In the genomic region with DNA sequence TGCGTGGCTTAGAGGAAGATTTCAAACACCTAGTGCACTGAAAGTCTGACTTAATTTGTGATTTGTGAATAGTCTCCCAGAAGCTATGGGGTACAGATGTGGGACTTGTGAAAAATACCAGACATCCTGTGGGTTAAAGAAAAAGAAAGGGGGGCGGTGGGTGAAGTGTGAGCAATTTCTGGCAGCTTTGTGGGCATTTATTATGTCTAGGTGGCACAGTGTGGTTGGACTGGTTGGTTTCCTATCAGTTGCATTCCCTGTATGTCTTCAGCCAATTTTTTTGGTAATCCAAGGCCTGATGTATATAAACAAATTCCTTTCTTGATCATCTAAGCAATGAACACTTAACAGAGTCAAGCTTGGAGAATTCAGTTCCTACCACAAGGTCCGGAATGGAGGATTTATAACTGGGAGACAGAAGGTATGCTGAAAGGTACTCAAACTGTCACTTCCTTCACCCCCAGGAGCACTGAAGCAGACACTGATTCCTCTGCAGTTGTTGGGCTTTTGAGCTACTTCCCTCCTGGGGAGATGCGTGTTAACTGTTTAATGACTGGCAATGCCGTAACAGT, we compare ENCODE assay signal across 17 cellular contexts.
DNase-seq lines count a peak whose midpoint lies in the region; ATAC-seq and TF ChIP-seq lines count a peak whose summit lies in the region.
"Had no signal": no experiment of that assay in that cellular context is flagged by ENCODE, and none has a peak within 500 bp of the region (broad histone marks: within the 10 kb centered on the region; RNA-seq: fewer than 3 reads in every experiment).

No MANE protein-coding gene starts in this region.

- ATAC-seq in GM18868 (IDR thresholded peaks at IDR 0.05; ENCODE audit: unreplicated experiment) (peak; percentile 58), HG02642 (IDR thresholded peaks at IDR 0.05; ENCODE audit: poor library complexity, unreplicated experiment) (no peak), lower lobe of right lung (no peak), left cardiac atrium (no peak)
- peak; percentile 64 for ATAC-seq in effector memory CD8-positive, alpha-beta T cell (replicated peaks)
- ATAC-seq in activated CD8-positive, alpha-beta memory T cell treated with anti-CD3 and anti-CD28 coated beads, Interleukin-2, amount 10 ng/mL, durations not matched to agents 7 days and 5 days = no peak
- ATAC-seq: T-cell had no signal

- WGBS in HUES64 = 25% methylated on average over 5 of the region's 5 CpGs

- H3K27me3 ChIP-seq in HUES64 (ENCODE audit: insufficient read depth, low read length) (no peaks in the 10 kb centered on the region), neural progenitor cell (no peaks in the 10 kb centered on the region), lower lobe of right lung (ENCODE audit: low read depth) (no peaks in the 10 kb centered on the region)
- H3K27me3 ChIP-seq: hepatocyte had no signal

- H3K9me3 ChIP-seq in HUES64 (ENCODE audit: insufficient read depth, low read depth, low read length) (no peaks in the 10 kb centered on the region), neural progenitor cell (ENCODE audit: low read depth) (no peaks in the 10 kb centered on the region), lower lobe of right lung (no peaks in the 10 kb centered on the region)

- H3K4me1 ChIP-seq in HUES64 (ENCODE audit: insufficient read depth, low read length) (peaks cover 49% of the 10 kb centered on the region), neural progenitor cell (peaks cover 35% of the 10 kb centered on the region), lower lobe of right lung (no peaks in the 10 kb centered on the region)

- H3K4me3 Mint-ChIP-seq in effector memory CD8-positive, alpha-beta T cell = no peak overlapping the region
- H3K4me3 Mint-ChIP-seq in neural progenitor cell = peak overlapping the region; percentile 61
- H3K4me3 Mint-ChIP-seq in activated CD8-positive, alpha-beta memory T cell treated with anti-CD3 and anti-CD28 coated beads, Interleukin-2, amount 10 ng/mL, durations not matched to agents 7 days and 5 days = no peak overlapping the region
- H3K4me3 Mint-ChIP-seq: CD4-positive, CD25-positive, alpha-beta regulatory T cell; T-cell had no signal

- no peak overlapping the region for H2AFZ ChIP-seq in neural progenitor cell (replicated peaks)
- H2AFZ ChIP-seq: hepatocyte had no signal

- H3K27ac ChIP-seq in HUES64 (ENCODE audit: low read depth, low read length) (no peak overlapping the region), neural progenitor cell (no peak overlapping the region), lower lobe of right lung (no peak overlapping the region)
- H3K27ac ChIP-seq: epithelial cell of prostate, hepatocyte had no signal

- intact Hi-C loops in lower lobe of right lung (cut with DNase I) = no loop called here
- intact Hi-C loops in left cardiac atrium (cut with DNase I) = no loop called here

- H3K27me3 Mint-ChIP-seq in effector memory CD8-positive, alpha-beta T cell = no peaks in the 10 kb centered on the region
- no peaks in the 10 kb centered on the region for H3K27me3 Mint-ChIP-seq in neural progenitor cell (ENCODE audit: insufficient read depth, low read depth)
- H3K27me3 Mint-ChIP-seq in activated CD8-positive, alpha-beta memory T cell treated with anti-CD3 and anti-CD28 coated beads, Interleukin-2, amount 10 ng/mL, durations not matched to agents 7 days and 5 days = no peaks in the 10 kb centered on the region
- H3K27me3 Mint-ChIP-seq: CD4-positive, CD25-positive, alpha-beta regulatory T cell; T-cell had no signal

- no peak for DNase-seq in effector memory CD8-positive, alpha-beta T cell
- peak; percentile 80 for DNase-seq in neural progenitor cell (ENCODE audit: low spot score)
- DNase-seq in lower lobe of right lung = no peak
- no peak for DNase-seq in left cardiac atrium
- DNase-seq in activated CD8-positive, alpha-beta memory T cell treated with anti-CD3 and anti-CD28 coated beads, Interleukin-2, amount 10 ng/mL, durations not matched to agents 7 days and 5 days = no peak
- DNase-seq: activated CD4-positive, alpha-beta T cell treated with anti-CD3 and anti-CD28 coated beads for 4 hours; activated gamma-delta T cell treated with Interleukin-2 at 50 U/mL for 16 hours; midbrain; MM.1S; stimulated activated CD4-positive, alpha-beta T cell treated with anti-CD3 and anti-CD28 coated beads, Interleukin-4, amount 100 ng/mL, for 24 hours; T-cell had no signal

- peaks cover 6 to 15% of the 10 kb centered on the region in 2 donors for H3K4me1 Mint-ChIP-seq in effector memory CD8-positive, alpha-beta T cell (ENCODE audit: low read depth in 2 of 2)
- peaks cover 40% of the 10 kb centered on the region for H3K4me1 Mint-ChIP-seq in neural progenitor cell
- peaks cover 16% of the 10 kb centered on the region for H3K4me1 Mint-ChIP-seq in activated CD8-positive, alpha-beta memory T cell treated with anti-CD3 and anti-CD28 coated beads, Interleukin-2, amount 10 ng/mL, durations not matched to agents 7 days and 5 days

- H4K20me1 ChIP-seq in neural progenitor cell (ENCODE audit: low read depth) = no peaks in the 10 kb centered on the region

- no peaks in the 10 kb centered on the region for H3F3A ChIP-seq in neural progenitor cell (ENCODE audit: low read depth)

- H3K36me3 Mint-ChIP-seq in effector memory CD8-positive, alpha-beta T cell (ENCODE audit: insufficient read depth) = no peaks in the 10 kb centered on the region
- no peaks in the 10 kb centered on the region for H3K36me3 Mint-ChIP-seq in neural progenitor cell
- no peaks in the 10 kb centered on the region for H3K36me3 Mint-ChIP-seq in activated CD8-positive, alpha-beta memory T cell treated with anti-CD3 and anti-CD28 coated beads, Interleukin-2, amount 10 ng/mL, durations not matched to agents 7 days and 5 days

- H3K9ac ChIP-seq in HUES64 (ENCODE audit: low read depth, low read length) (no peak overlapping the region), neural progenitor cell (no peak overlapping the region)

- peak overlapping the region; percentile 15 to 66 for H3K27ac Mint-ChIP-seq in effector memory CD8-positive, alpha-beta T cell
- peak overlapping the region; percentile 67 for H3K27ac Mint-ChIP-seq in neural progenitor cell
- H3K27ac Mint-ChIP-seq in activated CD8-positive, alpha-beta memory T cell treated with anti-CD3 and anti-CD28 coated beads, Interleukin-2, amount 10 ng/mL, durations not matched to agents 7 days and 5 days = no peak overlapping the region
- H3K27ac Mint-ChIP-seq: T-cell had no signal

- CTCF ChIA-PET in activated CD8-positive, alpha-beta memory T cell treated with anti-CD3 and anti-CD28 coated beads, Interleukin-2, amount 10 ng/mL, durations not matched to agents 7 days and 5 days (lab: Charles Lee) = interaction anchor here (0.6 kb wide), 1 partner anchor 198 kb away, joined by 3 read pairs; no protein-coding TSS in a partner anchor

- H3K36me3 ChIP-seq in HUES64 (ENCODE audit: insufficient read depth, low read length) (no peaks in the 10 kb centered on the region), neural progenitor cell (no peaks in the 10 kb centered on the region), lower lobe of right lung (no peaks in the 10 kb centered on the region)

- no peaks in the 10 kb centered on the region for H3K9me3 Mint-ChIP-seq in effector memory CD8-positive, alpha-beta T cell
- H3K9me3 Mint-ChIP-seq in neural progenitor cell = no peaks in the 10 kb centered on the region
- H3K9me3 Mint-ChIP-seq in activated CD8-positive, alpha-beta memory T cell treated with anti-CD3 and anti-CD28 coated beads, Interleukin-2, amount 10 ng/mL, durations not matched to agents 7 days and 5 days (ENCODE audit: low read depth) = no peaks in the 10 kb centered on the region
- H3K9me3 Mint-ChIP-seq: CD4-positive, CD25-positive, alpha-beta regulatory T cell; T-cell had no signal

- peak overlapping the region; percentile 72 for H3K4me2 ChIP-seq in neural progenitor cell
- H3K4me2 ChIP-seq: hepatocyte had no signal

- H3K4me3 ChIP-seq in HUES64 (ENCODE audit: low read length) = peak overlapping the region; percentile 6; the same call in 1 of the 2 replicates
- H3K4me3 ChIP-seq in neural progenitor cell = peak overlapping the region; percentile 7
- no peak overlapping the region for H3K4me3 ChIP-seq in lower lobe of right lung
- H3K4me3 ChIP-seq: hepatocyte had no signal

- no peak for TF ChIP-seq CTCF in neural progenitor cell (IDR thresholded peaks at IDR 0.05)
- no peak for TF ChIP-seq CTCF in lower lobe of right lung (IDR thresholded peaks at IDR 0.05)

- H3K79me2 ChIP-seq in neural progenitor cell (ENCODE audit: low read depth) = no peaks in the 10 kb centered on the region
- H3K79me2 ChIP-seq: hepatocyte had no signal

Comparison
In these comparisons a context has a peak if more than half of its experiments do, and no peak if none do; other contexts are left out.
1. ATAC-seq: peak in GM18868 (single experiment) and effector memory CD8-positive, alpha-beta T cell (single experiment); none in HG02642 (single experiment), lower lobe of right lung (0 of 2), left cardiac atrium (0 of 2) and activated CD8-positive, alpha-beta memory T cell treated with anti-CD3 and anti-CD28 coated beads, Interleukin-2, amount 10 ng/mL, durations not matched to agents 7 days and 5 days (single experiment).